ENCODE assay signal across 8 cellular contexts in the genomic region with DNA sequence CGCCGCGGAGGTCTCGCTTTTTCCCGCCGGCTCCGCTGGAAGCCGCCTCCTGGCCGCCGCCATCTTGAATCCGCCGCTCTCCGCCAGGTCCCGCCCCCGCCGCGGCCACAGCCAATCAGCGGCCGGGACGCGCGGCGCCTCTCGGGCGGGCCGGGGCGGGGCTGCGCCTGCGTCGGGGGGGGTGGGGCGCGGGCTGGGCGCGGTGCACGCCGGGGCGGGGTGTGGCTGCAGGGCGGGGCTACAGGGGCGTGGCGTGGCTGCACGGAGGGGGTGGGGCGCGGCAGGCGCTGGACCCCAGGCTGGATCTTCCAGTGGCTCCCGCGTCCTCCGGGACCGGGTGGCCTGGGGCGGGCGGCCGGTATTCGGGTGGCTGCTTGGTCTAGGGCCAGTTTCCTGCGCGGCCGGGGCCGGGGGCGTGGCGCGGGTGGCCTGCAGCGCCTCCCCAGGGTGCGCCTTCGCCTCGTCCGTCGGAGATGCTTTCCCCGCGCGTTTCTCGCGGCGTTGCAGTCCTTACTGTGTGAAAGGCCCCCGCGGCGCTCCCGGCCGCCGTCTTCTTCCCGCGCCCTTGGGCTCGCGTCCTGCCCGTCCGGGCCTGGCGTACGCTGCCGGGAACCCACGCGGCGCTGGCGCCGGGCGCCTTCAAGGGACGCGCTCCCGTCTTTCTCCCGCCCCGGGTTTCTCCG. TPM values are rescaled to one million over a fixed set of nuclear protein-coding genes. Genes with fewer than 3 reads are reported as not detected.
DNase-seq lines count a peak whose midpoint lies in the region; TF ChIP-seq lines count a peak whose summit lies in the region.

No MANE protein-coding gene starts in this region.

- H2AFZ ChIP-seq in osteoblast (ENCODE audit: low read length): peak overlapping the region; percentile 86

- H3K27me3 Mint-ChIP-seq in activated naive CD4-positive, alpha-beta T cell treated with anti-CD3 and anti-CD28 coated beads, Interleukin-2, amount 10 ng/mL, durations not matched to agents 7 days and 5 days: peaks cover 4% of the 10 kb centered on the region

- peaks cover 70% of the 10 kb centered on the region for H3K79me2 ChIP-seq in osteoblast (ENCODE audit: insufficient read depth, low read length)

- no peak for TF ChIP-seq CTCF in osteoblast (IDR thresholded peaks at IDR 0.05; ENCODE audit: extremely low read depth, low read depth, low read length)

- H3K4me3 Mint-ChIP-seq in activated naive CD4-positive, alpha-beta T cell treated with anti-CD3 and anti-CD28 coated beads, Interleukin-2, amount 10 ng/mL, durations not matched to agents 7 days and 5 days: peak overlapping the region; percentile 90

- H3K36me3 ChIP-seq in HAP-1 (replicated peaks) (peaks cover 45% of the 10 kb centered on the region), MG63 (peaks cover 57% of the 10 kb centered on the region), osteoblast (ENCODE audit: insufficient read depth, low read length) (peaks cover 11% of the 10 kb centered on the region)

- H3K9me3 ChIP-seq in HAP-1 (no peaks in the 10 kb centered on the region), MG63 (no peaks in the 10 kb centered on the region), osteoblast (ENCODE audit: low read depth, low read length) (no peaks in the 10 kb centered on the region)

- peak overlapping the region; percentile 98 for H3K4me2 ChIP-seq in osteoblast (ENCODE audit: insufficient read depth, low read length)

- peak overlapping the region; percentile 99 for H3K27ac Mint-ChIP-seq in activated naive CD4-positive, alpha-beta T cell treated with anti-CD3 and anti-CD28 coated beads, Interleukin-2, amount 10 ng/mL, durations not matched to agents 7 days and 5 days

- DNase-seq in GM03348 (ENCODE audit: low spot score) (peak; percentile 98), HAP-1 (ENCODE audit: low spot score in 2 of 2) (peak; percentile 65 to 92), MG63 (peak; percentile 85), SK-MEL-5 (ENCODE audit: low read depth, low spot score) (peak; percentile 72), glomerular visceral epithelial cell (ENCODE audit: extremely low spot score) (peak; percentile 95), osteoblast (ENCODE audit: insufficient read length, low spot score, missing footprints) (peak; percentile 99)
- DNase-seq in activated naive CD4-positive, alpha-beta T cell treated with anti-CD3 and anti-CD28 coated beads, Interleukin-2, amount 10 ng/mL, durations not matched to agents 7 days and 5 days: peak; percentile 88

- H3K4me1 Mint-ChIP-seq in activated naive CD4-positive, alpha-beta T cell treated with anti-CD3 and anti-CD28 coated beads, Interleukin-2, amount 10 ng/mL, durations not matched to agents 7 days and 5 days: peaks cover 47% of the 10 kb centered on the region

- H3K36me3 Mint-ChIP-seq in activated naive CD4-positive, alpha-beta T cell treated with anti-CD3 and anti-CD28 coated beads, Interleukin-2, amount 10 ng/mL, durations not matched to agents 7 days and 5 days: peaks cover 44% of the 10 kb centered on the region

- H3K27ac ChIP-seq in osteoblast (ENCODE audit: low read depth, low read length): peak overlapping the region; percentile 92
- H3K27ac ChIP-seq in temporal lobe (ENCODE audit: low read depth, low read length): peak overlapping the region; percentile 95

- H3K27me3 ChIP-seq in HAP-1 (ENCODE audit: low read depth) (no peaks in the 10 kb centered on the region), MG63 (no peaks in the 10 kb centered on the region), osteoblast (ENCODE audit: insufficient read depth, low read length) (no peaks in the 10 kb centered on the region)

- in situ Hi-C loops in HAP-1 (cut with MboI; ENCODE audit: low sequenced_read_pairs): no loop called here
- in situ Hi-C loops in SK-MEL-5 (cut with HindIII; ENCODE audit: low pct_unique_long_range_greater_than_20kb, low sequenced_read_pairs): no loop called here

- H3K9me3 Mint-ChIP-seq in activated naive CD4-positive, alpha-beta T cell treated with anti-CD3 and anti-CD28 coated beads, Interleukin-2, amount 10 ng/mL, durations not matched to agents 7 days and 5 days: no peaks in the 10 kb centered on the region

- peak overlapping the region; percentile 100 for H3K4me3 ChIP-seq in HAP-1
- peak overlapping the region; percentile 99 for H3K4me3 ChIP-seq in MG63
- H3K4me3 ChIP-seq in osteoblast (ENCODE audit: insufficient read depth, low read length): peak overlapping the region; percentile 97

- H4K20me1 ChIP-seq in osteoblast (ENCODE audit: insufficient read depth, low read length): peaks cover 3% of the 10 kb centered on the region

- CTCF ChIA-PET in activated naive CD4-positive, alpha-beta T cell treated with anti-CD3 and anti-CD28 coated beads, Interleukin-2, amount 10 ng/mL, durations not matched to agents 7 days and 5 days (lab: Charles Lee): interaction anchor here (1.3 to 2.5 kb wide), 4 partner anchors 40 to 181 kb away, joined by 4 to 7 read pairs (median 6); partner anchors contain the start of gene MCM3AP

- H3K4me1 ChIP-seq in HAP-1 (peaks cover 4% of the 10 kb centered on the region), osteoblast (ENCODE audit: insufficient read depth, low read length) (peaks cover 23% of the 10 kb centered on the region)

RNA-seq across cellular contexts. Expression of gene PCNT, which starts 0.6 kb away (rescaled TPM):
- 51.7 and 57.0 TPM in 2 replicates for total RNA-seq in MG63 (2014; rRNA removed; shearing (Covaris generic); ENCODE audit: low replicate concordance)
- total RNA-seq in SK-MEL-5 (2014; rRNA removed; shearing (Covaris generic)): 8.8 and 9.0 TPM in 2 replicates
- 14.5 and 15.6 TPM in 2 replicates for polyA plus RNA-seq in SK-MEL-5 (2015; cell fraction: cytosol; rRNA removed)
- polyA plus RNA-seq in SK-MEL-5 (2015; cell fraction: nucleus; rRNA removed): 54.4 and 62.1 TPM in 2 replicates
- total RNA-seq in osteoblast (19.2 and 23.0 TPM in 2 replicates), temporal lobe (16.0 TPM)

RNA-seq across cellular contexts. Expression of gene C21orf58, which starts 0.9 kb away (rescaled TPM):
- 3.0 and 4.7 TPM in 2 replicates for total RNA-seq in MG63 (2014; rRNA removed; shearing (Covaris generic); ENCODE audit: low replicate concordance)
- 2.4 and 2.5 TPM in 2 replicates for total RNA-seq in SK-MEL-5 (2014; rRNA removed; shearing (Covaris generic))
- 4.6 and 6.0 TPM in 2 replicates for polyA plus RNA-seq in SK-MEL-5 (2015; cell fraction: cytosol; rRNA removed)
- polyA plus RNA-seq in SK-MEL-5 (2015; cell fraction: nucleus; rRNA removed): 15.2 and 16.0 TPM in 2 replicates
- total RNA-seq in osteoblast: 2.2 and 3.2 TPM in 2 replicates
- total RNA-seq in temporal lobe: 2.2 TPM

RNA-seq across cellular contexts. Expression of gene YBEY, which starts 38.4 kb away (rescaled TPM):
- total RNA-seq in MG63 (2014; rRNA removed; shearing (Covaris generic); ENCODE audit: low replicate concordance): 42.8 and 55.8 TPM in 2 replicates
- total RNA-seq in SK-MEL-5 (2014; rRNA removed; shearing (Covaris generic)): 24.3 and 24.6 TPM in 2 replicates
- polyA plus RNA-seq in SK-MEL-5 (2015; cell fraction: cytosol; rRNA removed): 21.3 and 22.0 TPM in 2 replicates
- 20.0 and 24.5 TPM in 2 replicates for polyA plus RNA-seq in SK-MEL-5 (2015; cell fraction: nucleus; rRNA removed)
- 12.4 and 18.8 TPM in 2 replicates for total RNA-seq in osteoblast
- 11.3 TPM for total RNA-seq in temporal lobe

RNA-seq across cellular contexts. Expression of gene MCM3AP, which starts 39.1 kb away (rescaled TPM):
- total RNA-seq in MG63 (2014; rRNA removed; shearing (Covaris generic); ENCODE audit: low replicate concordance): 76.0 and 108 TPM in 2 replicates
- total RNA-seq in SK-MEL-5 (2014; rRNA removed; shearing (Covaris generic)): 49.1 and 57.4 TPM in 2 replicates
- 56.2 and 78.0 TPM in 2 replicates for polyA plus RNA-seq in SK-MEL-5 (2015; cell fraction: cytosol; rRNA removed)
- polyA plus RNA-seq in SK-MEL-5 (2015; cell fraction: nucleus; rRNA removed): 171 and 201 TPM in 2 replicates
- total RNA-seq in osteoblast: 63.6 and 64.8 TPM in 2 replicates
- 61.0 TPM for total RNA-seq in temporal lobe

Comparison
In these comparisons a context has a peak if more than half of its experiments do, and no peak if none do; other contexts are left out.
1. Peak in every context shown above with its lines: DNase-seq, H3K4me3 ChIP-seq and H3K27ac ChIP-seq.